1 cellular context compared by ENCODE assay signal in the genomic region with DNA sequence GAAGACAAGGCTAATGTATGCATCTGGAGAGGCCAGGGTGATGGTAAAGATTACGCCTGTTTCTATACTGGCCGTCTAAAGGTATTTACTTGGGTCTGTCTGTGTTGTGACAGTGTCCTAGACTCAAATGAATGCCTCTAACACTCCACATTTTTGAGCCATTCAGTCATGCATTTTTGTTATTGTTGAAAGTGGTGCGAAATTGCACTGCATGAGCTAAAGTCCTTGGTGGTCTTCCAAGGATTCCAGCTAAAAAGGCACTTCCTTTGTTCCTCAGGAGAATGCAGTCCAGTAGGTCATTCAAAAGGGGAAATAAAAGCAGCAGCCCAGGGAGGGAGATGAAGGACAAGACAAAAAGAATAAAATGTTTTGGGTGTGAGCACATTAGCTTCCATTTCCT.
A peak's percentile ranks its signal among the peaks of the same experiment; 100 is the strongest.
TF ChIP-seq lines count a peak whose summit lies in the region.

No MANE protein-coding gene starts in this region.

TF ChIP-seq in HEK293, 187 proteins besides CTCF, POLR2A, EP300 and RAD21 (continued from another document):
- no peak for TF ChIP-seq MZF1 (tag by site-specific recombination; IDR thresholded peaks at IDR 0.05; ENCODE audit: borderline replicate concordance)
- TF ChIP-seq GLIS1 (tag by site-specific recombination; IDR thresholded peaks at IDR 0.05) = 0 out of 2 replicates have a peak, but pooled peaks have one; percentile 27
- no peak for TF ChIP-seq ZNF112 (tag by site-specific recombination; IDR thresholded peaks at IDR 0.05)
